Comparison of ENCODE assay signal across 20 cellular contexts in the genomic region with DNA sequence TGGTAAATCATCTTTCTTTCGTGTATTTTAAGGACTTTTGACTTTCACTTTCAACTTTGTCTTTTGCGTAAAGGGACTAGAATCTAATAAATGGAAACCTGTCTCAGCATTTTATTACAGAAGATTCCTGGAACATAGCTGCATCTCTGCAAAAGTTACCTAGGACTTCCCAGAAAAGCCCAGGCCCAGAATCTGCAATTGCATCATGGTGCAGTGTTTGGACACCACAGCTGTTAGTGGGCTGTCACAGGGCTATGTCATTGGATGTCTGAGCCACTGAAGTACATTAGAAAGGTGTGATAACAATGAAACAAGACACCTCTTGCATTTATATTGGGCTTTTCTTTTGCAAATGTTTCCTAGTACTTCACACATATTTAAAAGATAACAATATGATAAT.
A peak's percentile ranks its signal among the peaks of the same experiment; 100 is the strongest.
DNase-seq lines count a peak whose midpoint lies in the region; ATAC-seq and TF ChIP-seq lines count a peak whose summit lies in the region.
"Had no signal": no experiment of that assay in that cellular context is flagged by ENCODE, and none has a peak within 500 bp of the region (broad histone marks: within the 10 kb centered on the region; RNA-seq: fewer than 3 reads in every experiment).

No MANE protein-coding gene starts in this region.

- H3K27me3 ChIP-seq in OCI-LY3 (ENCODE audit: low read depth, low read length): no peaks in the 10 kb centered on the region; the same call in 1 of the 2 replicates

- no peaks in the 10 kb centered on the region for H4K20me1 ChIP-seq in OCI-LY3 (ENCODE audit: insufficient read depth, low read length)

- intact Hi-C loops in sciatic nerve (cut with DNase I): no loop called here

- H3K9me3 ChIP-seq in OCI-LY3 (ENCODE audit: insufficient read depth, low read length): no peaks in the 10 kb centered on the region
- H3K9me3 ChIP-seq: BE2C had no signal

- H3K4me2 ChIP-seq in OCI-LY3 (ENCODE audit: low read length): 0 out of 2 replicates have a peak overlapping the region, but pooled peaks have one; percentile 11

- DNase-seq in left lobe of liver (ENCODE audit: low spot score) (no peak), sciatic nerve (ENCODE audit: low spot score) (no peak), COLO668 (lab: John Stamatoyannopoulos, UW; ENCODE audit: unreplicated experiment) (no peak), NCI-H345 treated with DMSO at 0.1 percent for 48 hours (lab: John Stamatoyannopoulos, UW; ENCODE audit: unreplicated experiment) (no peak), NCI-H1048 (lab: John Stamatoyannopoulos, UW) (no peak)
- DNase-seq: ACHN; BE2C; CD4-positive, alpha-beta T cell; DMS153; DMS79 treated with DMSO at 0.1 percent for 48 hours; GF-D8; GOT3; H7; HFFc6; IMR-90 had no signal

- H3K9ac ChIP-seq in OCI-LY3 (ENCODE audit: low read length): no peak overlapping the region

- peak; percentile 55 for ATAC-seq in left lobe of liver
- ATAC-seq in sciatic nerve: peak; percentile 56
- ATAC-seq: HCT116 had no signal

- no peak overlapping the region for H2AFZ ChIP-seq in OCI-LY3 (ENCODE audit: low read depth, low read length)

- no peak overlapping the region for H3K27ac ChIP-seq in OCI-LY3 (ENCODE audit: low read length)
- H3K27ac ChIP-seq: C4-2B, HL-60 had no signal

- no peak overlapping the region for H3K4me3 ChIP-seq in OCI-LY3 (ENCODE audit: low read length)
- H3K4me3 ChIP-seq in WI38 (ENCODE audit: low read depth, low read length): 0 out of 2 replicates have a peak overlapping the region, but pooled peaks have one; percentile 17

- H3K79me2 ChIP-seq in OCI-LY3 (ENCODE audit: low read length): no peaks in the 10 kb centered on the region

- no peaks in the 10 kb centered on the region for H3K4me1 ChIP-seq in OCI-LY3 (ENCODE audit: low read length)
- H3K4me1 ChIP-seq: BE2C had no signal

- TF ChIP-seq CTCF in OCI-LY3 (IDR thresholded peaks at IDR 0.05; ENCODE audit: low read depth, low read length): no peak
- no peak for TF ChIP-seq CTCF in WI38 (IDR thresholded peaks at IDR 0.05; ENCODE audit: low read depth, low read length)

- H3K36me3 ChIP-seq in OCI-LY3 (replicated peaks; ENCODE audit: low read depth, low read length): no peaks in the 10 kb centered on the region
- H3K36me3 ChIP-seq: BE2C had no signal
